23 cellular contexts compared by ENCODE assay signal in the genomic region with DNA sequence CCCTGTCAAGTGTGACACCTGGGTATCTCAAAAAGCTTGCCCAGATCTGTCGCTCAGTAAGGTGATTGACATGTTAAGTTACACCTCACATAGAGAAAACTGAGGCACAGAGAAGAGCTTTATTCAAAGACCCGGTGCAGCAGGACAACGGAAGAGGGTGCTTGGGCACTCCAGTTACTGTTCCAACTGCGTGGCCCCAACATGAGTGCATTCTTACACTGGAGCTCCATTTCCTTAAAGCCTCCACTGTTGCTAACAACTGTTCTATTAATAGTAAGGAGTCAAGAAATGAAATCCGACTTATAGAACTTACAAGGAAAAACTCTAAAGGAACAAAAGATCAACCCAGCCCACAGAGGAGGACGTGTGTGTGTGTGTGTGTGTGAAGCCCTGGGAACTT.
"Had no signal": no experiment of that assay in that cellular context is flagged by ENCODE, and none has a peak within 500 bp of the region (broad histone marks: within the 10 kb centered on the region; RNA-seq: fewer than 3 reads in every experiment).

No MANE protein-coding gene starts in this region.

- H3K9ac ChIP-seq: neural progenitor cell had no signal

- H3K27me3 ChIP-seq: colonic mucosa, right lobe of liver, thyroid gland had no signal

- H3K9me3 Mint-ChIP-seq: dendritic cell treated with granulocyte-macrophage colony-stimulating factor and Interleukin-4, amounts not matched to agents 40 ng/mL and 50 ng/mL, for 4 days; endodermal cell; natural killer cell treated with Interleukin-12 subunit alpha and Interleukin-12 subunit beta and Interleukin-15 and Interleukin-18, amount 100 ng/mL, for 72 hours; stimulated activated naive CD8-positive, alpha-beta T cell treated with anti-CD3 and anti-CD28 coated beads, Interleukin-15, amount 100 ng/mL, for 72 hours had no signal

- ATAC-seq: esophagus mucosa; gastrocnemius medialis; left lobe of liver; psoas muscle; right lobe of liver; stimulated activated naive CD8-positive, alpha-beta T cell treated with anti-CD3 and anti-CD28 coated beads, Interleukin-15, amount 100 ng/mL, for 72 hours had no signal

- H3K4me1 Mint-ChIP-seq: stimulated activated naive CD8-positive, alpha-beta T cell treated with anti-CD3 and anti-CD28 coated beads, Interleukin-15, amount 100 ng/mL, for 72 hours had no signal

- H3K27ac Mint-ChIP-seq: dendritic cell treated with granulocyte-macrophage colony-stimulating factor and Interleukin-4, amounts not matched to agents 40 ng/mL and 50 ng/mL, for 4 days; endodermal cell; natural killer cell treated with Interleukin-12 subunit alpha and Interleukin-12 subunit beta and Interleukin-15 and Interleukin-18, amount 100 ng/mL, for 72 hours; neural progenitor cell; stimulated activated naive CD8-positive, alpha-beta T cell treated with anti-CD3 and anti-CD28 coated beads, Interleukin-15, amount 100 ng/mL, for 72 hours had no signal

- H3K9me3 ChIP-seq: colonic mucosa, gastrocnemius medialis, psoas muscle, right lobe of liver, thyroid gland had no signal

- H3K4me2 ChIP-seq: neural progenitor cell had no signal

- H3K4me3 ChIP-seq: colonic mucosa, gastrocnemius medialis, neural progenitor cell, psoas muscle, right lobe of liver, thyroid gland had no signal

- H3K36me3 Mint-ChIP-seq: natural killer cell treated with Interleukin-12 subunit alpha and Interleukin-12 subunit beta and Interleukin-15 and Interleukin-18, amount 100 ng/mL, for 72 hours; neural progenitor cell had no signal

- H3K4me1 ChIP-seq: colonic mucosa, gastrocnemius medialis, psoas muscle, right lobe of liver, thyroid gland had no signal

- H3K36me3 ChIP-seq: colonic mucosa, gastrocnemius medialis, neural progenitor cell, right lobe of liver, thyroid gland had no signal

- H3K27ac ChIP-seq: colonic mucosa, epithelial cell of prostate, gastrocnemius medialis, neural progenitor cell, psoas muscle, right lobe of liver, thyroid gland had no signal

- DNase-seq: cerebellar nuclear complex; colonic mucosa; effector CD8-positive, alpha-beta T cell; endodermal cell; gastrocnemius medialis; head of caudate nucleus; kidney; mammary epithelial cell; psoas muscle; retina; right lobe of liver; small intestine; stimulated activated CD4-positive, alpha-beta T cell treated with anti-CD3 and anti-CD28 coated beads, Interleukin-15, amount 100 ng/mL, for 24 hours; stimulated activated CD4-positive, alpha-beta T cell treated with anti-CD3 and anti-CD28 coated beads, Interleukin-2, amount 100 ng/mL, for 48 hours; stimulated activated naive CD4-positive, alpha-beta T cell; stimulated activated naive CD8-positive, alpha-beta T cell treated with anti-CD3 and anti-CD28 coated beads, Interleukin-15, amount 100 ng/mL, for 72 hours; thyroid gland had no signal

- H2AFZ ChIP-seq: neural progenitor cell had no signal

- H3K4me3 Mint-ChIP-seq: dendritic cell treated with granulocyte-macrophage colony-stimulating factor and Interleukin-4, amounts not matched to agents 40 ng/mL and 50 ng/mL, for 4 days; endodermal cell; natural killer cell treated with Interleukin-12 subunit alpha and Interleukin-12 subunit beta and Interleukin-15 and Interleukin-18, amount 100 ng/mL, for 72 hours; neural progenitor cell; stimulated activated naive CD8-positive, alpha-beta T cell treated with anti-CD3 and anti-CD28 coated beads, Interleukin-15, amount 100 ng/mL, for 72 hours had no signal
